In genomic region chr1:22739648-22740385, GRCh38 we compare ENCODE assay signal across 15 cellular contexts. TPM values are rescaled to one million over a fixed set of nuclear protein-coding genes. Genes with fewer than 3 reads are reported as not detected.
DNase-seq lines count a peak whose midpoint lies in the region; ATAC-seq, FAIRE-seq and TF ChIP-seq lines count a peak whose summit lies in the region.
"Had no signal": no experiment of that assay in that cellular context is flagged by ENCODE, and none has a peak within 500 bp of the region (broad histone marks: within the 10 kb centered on the region; RNA-seq: fewer than 3 reads in every experiment).

No MANE protein-coding gene starts in this region.

- H3K9me3 ChIP-seq in A549, result no peaks in the 10 kb centered on the region
- H3K9me3 ChIP-seq: BLaER1 had no signal

- H3K27me3 Mint-ChIP-seq in mesothelial cell of epicardium (ENCODE audit: low read depth), result no peaks in the 10 kb centered on the region

- ATAC-seq in A549 (peak; percentile 85 to 92), GM21576 (IDR thresholded peaks at IDR 0.05; ENCODE audit: unreplicated experiment) (no peak)
- ATAC-seq: T-cell had no signal

- DNase-seq in A549 (ENCODE audit: low read depth in 1 of 2, low spot score in 1 of 2), result peak; percentile 77 to 81
- DNase-seq in HT1080 (ENCODE audit: low read depth), result peak; percentile 95
- peak; percentile 70 for DNase-seq in brain pericyte (ENCODE audit: low read depth, low spot score)
- peak in 1 of 2 experiments; percentile 63 for DNase-seq in mesothelial cell of epicardium (ENCODE audit: low spot score in 2 of 2, unreplicated experiment in 2 of 2)
- no peak for DNase-seq in activated gamma-delta T cell treated with Interleukin-2 at 50 U/mL for 16 hours
- no peak for DNase-seq in SHP77 treated with DMSO at 0.1 percent for 48 hours (lab: John Stamatoyannopoulos, UW)
- DNase-seq in epidermal melanocyte (ENCODE audit: insufficient read length, low spot score), result no peak
- DNase-seq: activated T-cell treated with anti-CD3 and anti-CD28 coated beads, Interleukin-2, amount 50 U/mL, for 1 hour; effector CD8-positive, alpha-beta T cell; NCI-H345; stimulated activated CD4-positive, alpha-beta T cell treated with anti-CD3 and anti-CD28 coated beads, Interleukin-4, amount 100 ng/mL, for 24 hours; T-cell had no signal

- no peak overlapping the region for H3K4me3 ChIP-seq in A549
- H3K4me3 ChIP-seq: BLaER1 had no signal

- TF ChIP-seq EP300 in A549 (IDR thresholded peaks at IDR 0.05), result peak in 1 of 2 experiments; percentile 26; a peak in 1 of 5 replicates

- peaks cover 4% of the 10 kb centered on the region for H3K36me3 Mint-ChIP-seq in mesothelial cell of epicardium
- H3K36me3 Mint-ChIP-seq: memory B cell, T-cell had no signal

- 8% methylated on average over 11 of the region's 18 CpGs for WGBS in A549 (ENCODE audit: missing lambda C conversion rate)

- CTCF ChIA-PET in A549 (lab: Yijun Ruan, JAX), result interaction anchor here (0.9 to 3.6 kb wide), 2 partner anchors 35 to 150 kb away, joined by 3 to 16 read pairs; no protein-coding TSS in a partner anchor

- H3K27ac ChIP-seq in A549, result peak overlapping the region; percentile 95 to 97
- H3K27ac ChIP-seq: BLaER1 had no signal

- no peak for FAIRE-seq in A549 (lab: Jason Lieb, UNC)

- H3K9me3 Mint-ChIP-seq in mesothelial cell of epicardium, result no peaks in the 10 kb centered on the region
- H3K9me3 Mint-ChIP-seq: memory B cell, T-cell had no signal

- POLR2A ChIA-PET in A549 (lab: Yijun Ruan, JAX), result interaction anchor here (1.0 kb wide), 1 partner anchor 10 kb away, joined by 6 read pairs; no protein-coding TSS in a partner anchor

- peaks cover 94% of the 10 kb centered on the region for H3K4me1 ChIP-seq in A549

- H3K4me2 ChIP-seq in A549, result peak overlapping the region; percentile 76
- H3K4me2 ChIP-seq: BLaER1 had no signal

- H3K4me1 Mint-ChIP-seq in mesothelial cell of epicardium, result peaks cover 46% of the 10 kb centered on the region
- H3K4me1 Mint-ChIP-seq: T-cell had no signal

- TF ChIP-seq RAD21 in A549 (conservative IDR thresholded peaks at IDR 0.05 in 1 of 2, IDR thresholded peaks at IDR 0.05 in 1 of 2), result no peak

- H3K4me3 Mint-ChIP-seq in mesothelial cell of epicardium, result peak overlapping the region; percentile 15
- H3K4me3 Mint-ChIP-seq: memory B cell, T-cell had no signal

- peak overlapping the region; percentile 83 for H3K27ac Mint-ChIP-seq in mesothelial cell of epicardium
- H3K27ac Mint-ChIP-seq: memory B cell, T-cell had no signal

- TF ChIP-seq POLR2A in A549 (IDR thresholded peaks at IDR 0.05; ENCODE audit: low read length), result no peak

- no peak for TF ChIP-seq CTCF in A549 (IDR thresholded peaks at IDR 0.05)
- TF ChIP-seq CTCF in mesothelial cell of epicardium (IDR thresholded peaks at IDR 0.05; ENCODE audit: unreplicated experiment), result no peak

TF ChIP-seq in A549, 52 proteins besides CTCF, POLR2A, EP300 and RAD21 (continues in another document):
- no peak for TF ChIP-seq ZFP36 (IDR thresholded peaks at IDR 0.05; ENCODE audit: borderline replicate concordance, partially characterized antibody)
- no peak for TF ChIP-seq RNF2 (IDR thresholded peaks at IDR 0.05; ENCODE audit: borderline replicate concordance, low read depth)
- TF ChIP-seq TP53 (CRISPR knock-in tag; IDR thresholded peaks at IDR 0.05), result no peak
- no peak for TF ChIP-seq GATA3 (IDR thresholded peaks at IDR 0.05; ENCODE audit: borderline replicate concordance)
- no peak for TF ChIP-seq TFCP2L1 (CRISPR knock-in tag; IDR thresholded peaks at IDR 0.05)
- TF ChIP-seq HOXB13 (CRISPR knock-in tag; IDR thresholded peaks at IDR 0.05; ENCODE audit: low read depth), result no peak
- TF ChIP-seq SREBF2 (IDR thresholded peaks at IDR 0.05), result no peak
- no peak for TF ChIP-seq EHF (CRISPR knock-in tag; IDR thresholded peaks at IDR 0.05)
- TF ChIP-seq BCL3 (IDR thresholded peaks at IDR 0.05), result no peak
- TF ChIP-seq, protein P1, sequence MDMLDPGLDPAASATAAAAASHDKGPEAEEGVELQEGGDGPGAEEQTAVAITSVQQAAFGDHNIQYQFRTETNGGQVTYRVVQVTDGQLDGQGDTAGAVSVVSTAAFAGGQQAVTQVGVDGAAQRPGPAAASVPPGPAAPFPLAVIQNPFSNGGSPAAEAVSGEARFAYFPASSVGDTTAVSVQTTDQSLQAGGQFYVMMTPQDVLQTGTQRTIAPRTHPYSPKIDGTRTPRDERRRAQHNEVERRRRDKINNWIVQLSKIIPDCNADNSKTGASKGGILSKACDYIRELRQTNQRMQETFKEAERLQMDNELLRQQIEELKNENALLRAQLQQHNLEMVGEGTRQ (IDR thresholded peaks at IDR 0.05), result no peak
- TF ChIP-seq ZSCAN20 (CRISPR knock-in tag; IDR thresholded peaks at IDR 0.05), result no peak
- no peak for TF ChIP-seq BHLHE40 (IDR thresholded peaks at IDR 0.05; ENCODE audit: low read depth, low read length)
- no peak for TF ChIP-seq RCOR1 (IDR thresholded peaks at IDR 0.05; ENCODE audit: low read depth, low read length)
- peak; percentile 41 to 68; a peak in 2 of 5 replicates for TF ChIP-seq JUN (IDR thresholded peaks at IDR 0.05)
- no peak for TF ChIP-seq CBX2 (IDR thresholded peaks at IDR 0.05; ENCODE audit: borderline replicate concordance, low read depth)
- TF ChIP-seq ELK1 (IDR thresholded peaks at IDR 0.05; ENCODE audit: low read depth, low read length), result no peak
- TF ChIP-seq NFE2L2 (conservative IDR thresholded peaks at IDR 0.05; ENCODE audit: low read length), result 0 out of 2 replicates have a peak, but pooled peaks have one; percentile 8
- TF ChIP-seq RFX5 (IDR thresholded peaks at IDR 0.05), result no peak
- TF ChIP-seq FOXS1 (CRISPR knock-in tag; IDR thresholded peaks at IDR 0.05), result no peak
- TF ChIP-seq HDAC2 (IDR thresholded peaks at IDR 0.05), result no peak
- 0 out of 2 replicates have a peak, but pooled peaks have one; percentile 20 for TF ChIP-seq MYC (IDR thresholded peaks at IDR 0.05; ENCODE audit: borderline replicate concordance, low read length)
- no peak for TF ChIP-seq HOXB5 (CRISPR knock-in tag; IDR thresholded peaks at IDR 0.05)
- no peak for TF ChIP-seq CEBPB (IDR thresholded peaks at IDR 0.05)
- TF ChIP-seq ATOH8 (CRISPR knock-in tag; IDR thresholded peaks at IDR 0.05; ENCODE audit: low read depth), result no peak
- TF ChIP-seq ESRRA (IDR thresholded peaks at IDR 0.05; ENCODE audit: borderline replicate concordance, low read length), result no peak
- TF ChIP-seq CBX8 (IDR thresholded peaks at IDR 0.05), result no peak
- TF ChIP-seq JUNB (IDR thresholded peaks at IDR 0.05), result no peak
- TF ChIP-seq MAZ (IDR thresholded peaks at IDR 0.05; ENCODE audit: borderline replicate concordance, low read depth, low read length), result no peak
- no peak for TF ChIP-seq ZC3H11A (IDR thresholded peaks at IDR 0.05)
- TF ChIP-seq PHF8 (IDR thresholded peaks at IDR 0.05; ENCODE audit: borderline replicate concordance, low read depth), result no peak
- TF ChIP-seq POLR2AphosphoS2 (conservative IDR thresholded peaks at IDR 0.05; ENCODE audit: low read length), result no peak
- TF ChIP-seq E2F6 (IDR thresholded peaks at IDR 0.05; ENCODE audit: borderline replicate concordance, low read depth), result no peak
- no peak for TF ChIP-seq NR3C1 (IDR thresholded peaks at IDR 0.05)

RNA-seq across cellular contexts. Expression of gene EPHB2, which starts 29.2 kb away (rescaled TPM):
- polyA plus RNA-seq in A549 (2011; rRNA removed) (13.0 and 15.9 TPM in 2 replicates), A549 (2017; fragmentation: RNase III; extraction: RNeasy Plus Mini Kit Qiagen cat#74134 plus additional on column Dnase treatment) (31.4 to 35.3 TPM (median 33.8 TPM) in 3 replicates)
- 18.6 and 22.8 TPM in 2 replicates for polyA plus RNA-seq in A549 (2012; cell fraction: cytosol; rRNA removed)
- polyA plus RNA-seq in A549 (2012; cell fraction: nucleus; rRNA removed), result 40.4 and 46.8 TPM in 2 replicates
- 43.4 and 70.5 TPM in 2 replicates for polyA minus RNA-seq in A549 (2011; rRNA and poly(A)+ RNA removed)
- 74.0 and 90.3 TPM in 2 replicates for total RNA-seq in HT1080 (2014; rRNA removed; shearing (Covaris generic))
- 45.1 and 52.1 TPM in 2 replicates for polyA plus RNA-seq in HT1080 (2015; cell fraction: cytosol; rRNA removed)
- 58.0 and 60.6 TPM in 2 replicates for polyA plus RNA-seq in HT1080 (2015; cell fraction: nucleus; rRNA removed)
- total RNA-seq in mesothelial cell of epicardium, result 125 to 133 TPM (median 130 TPM) in 3 replicates

Comparison
In these comparisons a context has a peak if more than half of its experiments do, and no peak if none do; other contexts are left out.
1. DNase-seq: peak in A549 (2 of 2), HT1080 (single experiment) and brain pericyte (single experiment); none in activated gamma-delta T cell treated with Interleukin-2 at 50 U/mL for 16 hours (single experiment), SHP77 treated with DMSO at 0.1 percent for 48 hours (single experiment) and epidermal melanocyte (single experiment).